1 cellular context compared by ENCODE assay signal in genomic region chr20:44210422-44211176, GRCh38.
TF ChIP-seq lines count a peak whose summit lies in the region.

OSER1 (minus strand) TSS chr20:44210771; CDS start chr20:44206957, 3,814 bp downstream.

TF ChIP-seq in HepG2, 621 proteins besides CTCF, POLR2A, EP300 and RAD21 (continued from another document and continues in another):
- TF ChIP-seq BCL3 (CRISPR knock-in tag; IDR thresholded peaks at IDR 0.05) (peak; percentile 45; the same call in 1 of the 2 replicates), REST (IDR thresholded peaks at IDR 0.05; ENCODE audit: borderline replicate concordance in 1 of 2, low read depth in 1 of 2, low read length in 2 of 2) (peak in 1 of 2 experiments; percentile 70; a peak in 1 of 4 replicates), ZNF276 (CRISPR knock-in tag; IDR thresholded peaks at IDR 0.05; ENCODE audit: low read depth) (no peak), CREB3 (CRISPR knock-in tag; IDR thresholded peaks at IDR 0.05) (no peak), ZNF773 (CRISPR knock-in tag; IDR thresholded peaks at IDR 0.05; ENCODE audit: borderline replicate concordance) (peak; percentile 94; the same call in 1 of the 2 replicates), PLRG1 (conservative IDR thresholded peaks at IDR 0.05) (no peak), ZNF816 (CRISPR knock-in tag; IDR thresholded peaks at IDR 0.05; ENCODE audit: borderline replicate concordance) (peak; percentile 99), DBP (CRISPR knock-in tag; IDR thresholded peaks at IDR 0.05; ENCODE audit: not compliant biosample characterization) (no peak), CREB1 (IDR thresholded peaks at IDR 0.05) (peak; percentile 96), CREB1 (CRISPR knock-in tag; IDR thresholded peaks at IDR 0.05) (peak; percentile 97), ZNF747 (CRISPR knock-in tag; IDR thresholded peaks at IDR 0.05; ENCODE audit: borderline replicate concordance) (peak; percentile 63; the same call in 1 of the 2 replicates), ZBTB46 (CRISPR knock-in tag; IDR thresholded peaks at IDR 0.05; ENCODE audit: borderline replicate concordance) (peak; percentile 25; the same call in 1 of the 2 replicates), ZNF333 (CRISPR knock-in tag; IDR thresholded peaks at IDR 0.05; ENCODE audit: borderline replicate concordance) (no peak; the same call in 1 of the 2 replicates), THAP11 (CRISPR knock-in tag; IDR thresholded peaks at IDR 0.05) (peak; percentile 92), ZNF574 (CRISPR knock-in tag; IDR thresholded peaks at IDR 0.05) (peak; percentile 66), ZNF644 (CRISPR knock-in tag; IDR thresholded peaks at IDR 0.05; ENCODE audit: low read depth) (0 out of 2 replicates have a peak, but pooled peaks have one; percentile 19), ARNTL (CRISPR knock-in tag; IDR thresholded peaks at IDR 0.05) (peak; percentile 96), RERE (CRISPR knock-in tag; IDR thresholded peaks at IDR 0.05; ENCODE audit: low read depth) (0 out of 2 replicates have a peak, but pooled peaks have one; percentile 44), FOXC1 (CRISPR knock-in tag; IDR thresholded peaks at IDR 0.05; ENCODE audit: borderline replicate concordance) (peak; percentile 97), TAF1 (CRISPR knock-in tag; IDR thresholded peaks at IDR 0.05) (peak; percentile 96), NFYB (CRISPR knock-in tag; IDR thresholded peaks at IDR 0.05) (peak; percentile 73), DNMT3B (CRISPR knock-in tag; conservative IDR thresholded peaks at IDR 0.05) (no peak; the same call in 1 of the 2 replicates), PRMT3 (CRISPR knock-in tag; IDR thresholded peaks at IDR 0.05; ENCODE audit: borderline replicate concordance, low read depth) (no peak), ZNF496 (CRISPR knock-in tag; IDR thresholded peaks at IDR 0.05; ENCODE audit: insufficient replicate concordance) (no peak), DNMT1 (CRISPR knock-in tag; IDR thresholded peaks at IDR 0.05) (peak; percentile 22; the same call in 1 of the 2 replicates), TERF1 (CRISPR knock-in tag; IDR thresholded peaks at IDR 0.05) (peak; percentile 85; the same call in 1 of the 2 replicates), FOSL2 (CRISPR knock-in tag; IDR thresholded peaks at IDR 0.05) (peak; percentile 78), ZNF343 (CRISPR knock-in tag; IDR thresholded peaks at IDR 0.05) (no peak; the same call in 1 of the 2 replicates), ZSCAN9 (CRISPR knock-in tag; IDR thresholded peaks at IDR 0.05; ENCODE audit: borderline replicate concordance) (peak; percentile 90; the same call in 1 of the 2 replicates), SRSF9 (IDR thresholded peaks at IDR 0.05; ENCODE audit: borderline replicate concordance, insufficient read depth, low read depth, low read length, poor library complexity, severe bottlenecking) (no peak), ZFAT (CRISPR knock-in tag; conservative IDR thresholded peaks at IDR 0.05) (peak; percentile 87), PLSCR1 (CRISPR knock-in tag; IDR thresholded peaks at IDR 0.05; ENCODE audit: borderline replicate concordance) (no peak)
